Comparison of ENCODE assay signal across 8 cellular contexts in genomic region chr3:197501496-197501878, GRCh38. TPM values are rescaled to one million over a fixed set of nuclear protein-coding genes. Genes with fewer than 3 reads are reported as not detected.
DNase-seq lines count a peak whose midpoint lies in the region; ATAC-seq and TF ChIP-seq lines count a peak whose summit lies in the region.

No MANE protein-coding gene starts in this region.

- no peaks in the 10 kb centered on the region for H3K27me3 ChIP-seq in aorta (ENCODE audit: control insufficient read depth in 1 of 2, insufficient read depth in 2 of 2, low read length in 1 of 2)
- no peaks in the 10 kb centered on the region for H3K27me3 ChIP-seq in BE2C

- TF ChIP-seq CTCF in lower leg skin (IDR thresholded peaks at IDR 0.05): no peak
- TF ChIP-seq CTCF in BE2C (IDR thresholded peaks at IDR 0.05; ENCODE audit: low read depth, low read length): no peak

- no peak for TF ChIP-seq POLR2A in lower leg skin (IDR thresholded peaks at IDR 0.05)

- H3K4me3 ChIP-seq in lower leg skin (ENCODE audit: low read depth, poor library complexity, severe bottlenecking) (no peak overlapping the region), aorta (ENCODE audit: low read length in 2 of 2) (no peak overlapping the region), BE2C (ENCODE audit: low read depth, low read length) (no peak overlapping the region)

- intact Hi-C loops in sciatic nerve (cut with DNase I): no loop called here
- intact Hi-C loops in lower leg skin (cut with DNase I; ENCODE audit: low total_unique reads): no loop called here
- intact Hi-C loops in aorta (cut with DNase I): no loop called here

- no peaks in the 10 kb centered on the region for H3K36me3 ChIP-seq in aorta (ENCODE audit: control insufficient read depth in 1 of 2, insufficient read depth in 2 of 2, low read length in 1 of 2)
- H3K36me3 ChIP-seq in BE2C: no peaks in the 10 kb centered on the region

- no peak overlapping the region for H3K27ac ChIP-seq in aorta (ENCODE audit: low read depth in 1 of 2, low read length in 2 of 2)

- H3K9me3 ChIP-seq in aorta (ENCODE audit: control insufficient read depth, low read length) (no peaks in the 10 kb centered on the region), BE2C (no peaks in the 10 kb centered on the region)

- DNase-seq in lung microvascular endothelial cell (ENCODE audit: low read depth in 2 of 2): peak; percentile 48 to 51
- no peak for DNase-seq in sciatic nerve (ENCODE audit: low spot score)
- DNase-seq in lower leg skin (ENCODE audit: low spot score in 2 of 2): no peak
- DNase-seq in aorta: no peak
- no peak for DNase-seq in BE2C

- ATAC-seq in GM18861 (IDR thresholded peaks at IDR 0.05; ENCODE audit: unreplicated experiment): peak; percentile 19
- peak; percentile 23 for ATAC-seq in HG03196 (IDR thresholded peaks at IDR 0.05; ENCODE audit: unreplicated experiment)
- ATAC-seq in SK-N-SH treated with all-trans-retinoic acid at 6 μM for 48 hours: peak; percentile 41
- ATAC-seq in sciatic nerve: no peak
- no peak for ATAC-seq in aorta (ENCODE audit: low FRiP score)

- 90 to 100% methylated on average over 1 of the region's 1 CpG for WGBS in lower leg skin, 2 donors
- 94 to 100% methylated on average over 1 of the region's 1 CpG for WGBS in aorta, 2 donors

- H3K4me1 ChIP-seq in aorta (ENCODE audit: control insufficient read depth in 1 of 2, insufficient read depth in 2 of 2, low read length in 2 of 2) (no peaks in the 10 kb centered on the region), BE2C (peaks cover 31% of the 10 kb centered on the region)

TF ChIP-seq in SK-N-SH treated with all-trans-retinoic acid at 6 μM for 48 hours, 23 proteins besides CTCF, POLR2A, EP300 and RAD21:
- TF ChIP-seq PPARA (CRISPR knock-in tag; IDR thresholded peaks at IDR 0.05; ENCODE audit: borderline replicate concordance) (no peak), ZNF8 (CRISPR knock-in tag; IDR thresholded peaks at IDR 0.05) (no peak), TCF4 (CRISPR knock-in tag; IDR thresholded peaks at IDR 0.05; ENCODE audit: borderline replicate concordance) (no peak), OSR1 (CRISPR knock-in tag; IDR thresholded peaks at IDR 0.05) (no peak), RARB (CRISPR knock-in tag; IDR thresholded peaks at IDR 0.05) (no peak), BACH2 (CRISPR knock-in tag; IDR thresholded peaks at IDR 0.05; ENCODE audit: borderline replicate concordance) (no peak), SNAI2 (CRISPR knock-in tag; IDR thresholded peaks at IDR 0.05) (no peak), CSRNP3 (CRISPR knock-in tag; IDR thresholded peaks at IDR 0.05) (no peak), ISL1 (CRISPR knock-in tag; IDR thresholded peaks at IDR 0.05) (no peak), CSDC2 (CRISPR knock-in tag; IDR thresholded peaks at IDR 0.05) (no peak), ZC3H10 (CRISPR knock-in tag; IDR thresholded peaks at IDR 0.05) (no peak), TSHZ2 (CRISPR knock-in tag; IDR thresholded peaks at IDR 0.05) (no peak), TOX (CRISPR knock-in tag; IDR thresholded peaks at IDR 0.05; ENCODE audit: borderline replicate concordance) (no peak)
- TF ChIP-seq, protein P1, sequence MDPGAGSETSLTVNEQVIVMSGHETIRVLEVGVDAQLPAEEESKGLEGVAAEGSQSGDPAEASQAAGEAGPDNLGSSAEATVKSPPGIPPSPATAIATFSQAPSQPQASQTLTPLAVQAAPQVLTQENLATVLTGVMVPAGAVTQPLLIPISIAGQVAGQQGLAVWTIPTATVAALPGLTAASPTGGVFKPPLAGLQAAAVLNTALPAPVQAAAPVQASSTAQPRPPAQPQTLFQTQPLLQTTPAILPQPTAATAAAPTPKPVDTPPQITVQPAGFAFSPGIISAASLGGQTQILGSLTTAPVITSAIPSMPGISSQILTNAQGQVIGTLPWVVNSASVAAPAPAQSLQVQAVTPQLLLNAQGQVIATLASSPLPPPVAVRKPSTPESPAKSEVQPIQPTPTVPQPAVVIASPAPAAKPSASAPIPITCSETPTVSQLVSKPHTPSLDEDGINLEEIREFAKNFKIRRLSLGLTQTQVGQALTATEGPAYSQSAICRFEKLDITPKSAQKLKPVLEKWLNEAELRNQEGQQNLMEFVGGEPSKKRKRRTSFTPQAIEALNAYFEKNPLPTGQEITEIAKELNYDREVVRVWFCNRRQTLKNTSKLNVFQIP (CRISPR knock-in tag; IDR thresholded peaks at IDR 0.05; ENCODE audit: borderline replicate concordance, low read depth): no peak

RNA-seq across cellular contexts. Expression of gene BDH1, which starts 54.3 kb away (rescaled TPM):
- 1.6 and 1.7 TPM in 2 replicates for total RNA-seq in lung microvascular endothelial cell
- 9.7 TPM for total RNA-seq in sciatic nerve
- 10 to 100 TPM; 56.3 to 86.1 (median 59.7) TPM for total RNA-seq in lower leg skin
- 1 to 10 TPM; 3.5 to 5.6 TPM for total RNA-seq in aorta
- polyA plus RNA-seq in aorta: 10 to 100 TPM in 1 of 2 donors, 1 to 10 TPM in 1; 7.6 to 17.8 TPM
- polyA plus RNA-seq in BE2C (2012; ENCODE audit: insufficient read depth, insufficient read length, low read depth): 19.5 TPM

Comparison
In these comparisons a context has a peak if more than half of its experiments do, and no peak if none do; other contexts are left out.
1. ATAC-seq: peak in GM18861 (single experiment), HG03196 (single experiment) and SK-N-SH treated with all-trans-retinoic acid at 6 μM for 48 hours (single experiment); none in sciatic nerve (single experiment) and aorta (single experiment).
2. DNase-seq: peak in lung microvascular endothelial cell (2 of 2); none in sciatic nerve (single experiment), lower leg skin (0 of 2), aorta (0 of 2) and BE2C (single experiment).